In genomic region chr2:1795842-1796580, GRCh38 we compare ENCODE assay signal across 21 cellular contexts. TPM values are rescaled to one million over a fixed set of nuclear protein-coding genes. Genes with fewer than 3 reads are reported as not detected.
DNase-seq lines count a peak whose midpoint lies in the region; ATAC-seq and TF ChIP-seq lines count a peak whose summit lies in the region.
"Had no signal": no experiment of that assay in that cellular context is flagged by ENCODE, and none has a peak within 500 bp of the region (broad histone marks: within the 10 kb centered on the region; RNA-seq: fewer than 3 reads in every experiment).

No MANE protein-coding gene starts in this region.

- H3K9me1 ChIP-seq in IMR-90 (ENCODE audit: insufficient read depth, low read length), result 0 out of 2 replicates have a peak, but pooled peaks cover 3% of the 10 kb centered on the region

- CTCF ChIA-PET in IMR-90 (lab: Yijun Ruan, JAX), result interaction anchor here (1.2 kb wide), 1 partner anchor 21 kb away, joined by 3 read pairs; no protein-coding TSS in a partner anchor

- no peak overlapping the region for H2AFZ ChIP-seq in IMR-90 (replicated peaks; ENCODE audit: low read length, poor library complexity)

- H3K4me3 Mint-ChIP-seq in brain, result no peak overlapping the region
- H3K4me3 Mint-ChIP-seq: activated CD8-positive, alpha-beta T cell treated with anti-CD3 and anti-CD28 coated beads, Interleukin-2, amount 10 ng/mL, durations not matched to agents 7 days and 5 days; activated naive CD4-positive, alpha-beta T cell treated with anti-CD3 and anti-CD28 coated beads for 36 hours; dendritic cell treated with granulocyte-macrophage colony-stimulating factor and Interleukin-4, amounts not matched to agents 40 ng/mL and 50 ng/mL, for 4 days; natural killer cell treated with Interleukin-12 subunit alpha and Interleukin-12 subunit beta and Interleukin-15 and Interleukin-18, amount 100 ng/mL, for 72 hours had no signal

- 73% methylated on average over 5 of the region's 15 CpGs; no CpG with 5 or more reads in 1 of the 2 experiments for WGBS in IMR-90 (ENCODE audit: extremely low coverage in 2 of 2, insufficient read length in 1 of 2), 2 experiments

- peak overlapping the region; percentile 27; the same call in 1 of the 2 replicates for H2AK5ac ChIP-seq in IMR-90 (ENCODE audit: low read depth, low read length)

- peak overlapping the region; percentile 10; the same call in 1 of the 2 replicates for H3K4ac ChIP-seq in IMR-90 (ENCODE audit: low read depth, low read length)

- BruUV-seq in IMR-90 (replicated peaks; lab: Mats Ljungman, UMichigan), result no TSS peak

- H3K4me1 ChIP-seq in BLaER1, result peaks cover 72% of the 10 kb centered on the region
- peaks cover 5% of the 10 kb centered on the region for H3K4me1 ChIP-seq in IMR-90 (ENCODE audit: control insufficient read depth, insufficient read depth, low read length)
- H3K4me1 ChIP-seq in gastrocnemius medialis, result peaks cover 7% of the 10 kb centered on the region in 2 donors
- H3K4me1 ChIP-seq: vagina had no signal

- H3K9me3 ChIP-seq in BLaER1 (no peaks in the 10 kb centered on the region), IMR-90 (ENCODE audit: control insufficient read depth, insufficient read depth, low read length) (no peaks in the 10 kb centered on the region), gastrocnemius medialis (no peaks in the 10 kb centered on the region)
- H3K9me3 ChIP-seq: vagina had no signal

- peaks cover 5% of the 10 kb centered on the region for H3K27me3 Mint-ChIP-seq in brain
- H3K27me3 Mint-ChIP-seq: natural killer cell treated with Interleukin-12 subunit alpha and Interleukin-12 subunit beta and Interleukin-15 and Interleukin-18, amount 100 ng/mL, for 72 hours had no signal

- TF ChIP-seq CTCF in IMR-90 (conservative IDR thresholded peaks at IDR 0.05; ENCODE audit: low read depth, low read length) (no peak), brain (conservative IDR thresholded peaks at IDR 0.05) (no peak), gastrocnemius medialis (IDR thresholded peaks at IDR 0.05 in 4 of 5, conservative IDR thresholded peaks at IDR 0.05 in 1 of 5) (no peak)

- TF ChIP-seq POLR2A in IMR-90 (IDR thresholded peaks at IDR 0.05; ENCODE audit: low read depth, low read length) (no peak), gastrocnemius medialis (IDR thresholded peaks at IDR 0.05) (no peak)

- H3K9ac ChIP-seq in BLaER1, result peak overlapping the region; percentile 94
- no peak overlapping the region for H3K9ac ChIP-seq in IMR-90 (ENCODE audit: low read depth, low read length)

- H3K4me2 ChIP-seq in BLaER1 (peak overlapping the region; percentile 96), IMR-90 (ENCODE audit: low read depth, low read length) (no peak overlapping the region)

- intact Hi-C loops in IMR-90 (cut with micrococcal nuclease), result no loop called here
- intact Hi-C loops in posterior vena cava (cut with DNase I), result no loop called here
- intact Hi-C loops in gastrocnemius medialis (cut with DNase I; ENCODE audit: low total_unique reads), result no loop called here

- H3K14ac ChIP-seq in IMR-90 (replicated peaks; ENCODE audit: low read depth, low read length), result no peak overlapping the region

- no peak overlapping the region for H2AK9ac ChIP-seq in IMR-90 (replicated peaks; ENCODE audit: low read depth, low read length, poor library complexity)

- no peaks in the 10 kb centered on the region for H3K79me1 ChIP-seq in IMR-90 (ENCODE audit: low read depth in 1 of 2, low read length in 2 of 2)

- peak overlapping the region; percentile 72 for H3K4me3 ChIP-seq in BLaER1
- no peak overlapping the region for H3K4me3 ChIP-seq in IMR-90 (ENCODE audit: insufficient read depth, low read depth, low read length)
- no peak overlapping the region for H3K4me3 ChIP-seq in gastrocnemius medialis
- H3K4me3 ChIP-seq: vagina had no signal

- H3K36me3 Mint-ChIP-seq in brain, result peaks cover 11% of the 10 kb centered on the region
- H3K36me3 Mint-ChIP-seq: natural killer cell treated with Interleukin-12 subunit alpha and Interleukin-12 subunit beta and Interleukin-15 and Interleukin-18, amount 100 ng/mL, for 72 hours had no signal

- DNase-seq in IMR-90 (no peak), posterior vena cava (ENCODE audit: low spot score) (peak; percentile 71), T-helper 1 cell (no peak), NCI-H1092 (lab: John Stamatoyannopoulos, UW) (no peak), gastrocnemius medialis (no peak)
- DNase-seq: activated CD8-positive, alpha-beta T cell treated with anti-CD3 and anti-CD28 coated beads, Interleukin-2, amount 10 ng/mL, durations not matched to agents 7 days and 5 days; activated naive CD4-positive, alpha-beta T cell treated with anti-CD3 and anti-CD28 coated beads for 36 hours; activated T-cell treated with anti-CD3 and anti-CD28 coated beads, Interleukin-2, amount 50 U/mL, for 1 hour; anterior cingulate cortex; DND-41; hippocampal formation; MM.1S; NCI-H1436 treated with DMSO at 0.1 percent for 48 hours; NCI-H2171 treated with DMSO at 0.1 percent for 48 hours; NCI-H526 had no signal

- no peak overlapping the region for H3K18ac ChIP-seq in IMR-90 (ENCODE audit: low read depth, low read length)

- no peak overlapping the region for H2BK15ac ChIP-seq in IMR-90 (ENCODE audit: low read depth, low read length)

- no peak overlapping the region for H2BK20ac ChIP-seq in IMR-90 (ENCODE audit: low read depth, low read length)

- POLR2A ChIA-PET in IMR-90 (lab: Charles Lee; ENCODE audit: unreplicated experiment), result no interaction called here

- H2BK120ac ChIP-seq in IMR-90 (ENCODE audit: low read depth, low read length), result no peak overlapping the region

- H3K23ac ChIP-seq in IMR-90 (ENCODE audit: low read depth, low read length), result no peak overlapping the region

- TF ChIP-seq RAD21 in IMR-90 (IDR thresholded peaks at IDR 0.05; ENCODE audit: low read length), result no peak

- no peak overlapping the region for H4K91ac ChIP-seq in IMR-90 (ENCODE audit: insufficient read depth, low read depth, low read length)

- H2BK5ac ChIP-seq in IMR-90 (ENCODE audit: low read depth, low read length, poor library complexity, severe bottlenecking), result no peak overlapping the region

- in situ Hi-C loops in IMR-90 (cut with MboI; ENCODE audit: low sequenced_read_pairs), result no loop called here
- in situ Hi-C loops in gastrocnemius medialis (cut with MboI; ENCODE audit: low sequenced_read_pairs in 4 of 4), result no loop called here

- dilution Hi-C loops in IMR-90 (cut with HindIII; ENCODE audit: low sequenced_read_pairs, unreplicated experiment), result no loop called here

- no peak overlapping the region for H3K56ac ChIP-seq in IMR-90 (ENCODE audit: extremely low read depth, insufficient read depth, low read length)

- no peak overlapping the region for H4K8ac ChIP-seq in IMR-90 (ENCODE audit: low read depth in 2 of 2, low read length in 2 of 2)

- H4K20me1 ChIP-seq in BLaER1 (no peaks in the 10 kb centered on the region), IMR-90 (ENCODE audit: insufficient read depth, low read length) (no peaks in the 10 kb centered on the region)

- H3K27ac ChIP-seq in BLaER1 (peak overlapping the region; percentile 98), IMR-90 (ENCODE audit: insufficient read depth, low read length) (no peak overlapping the region), gastrocnemius medialis (no peak overlapping the region)
- H3K27ac ChIP-seq: HL-60, vagina had no signal

- peaks cover 5% of the 10 kb centered on the region for H3K36me3 ChIP-seq in BLaER1
- no peaks in the 10 kb centered on the region for H3K36me3 ChIP-seq in IMR-90 (ENCODE audit: control insufficient read depth, insufficient read depth, low read length)
- H3K36me3 ChIP-seq in gastrocnemius medialis, result no peaks in the 10 kb centered on the region
- H3K36me3 ChIP-seq: vagina had no signal

- H3K4me1 Mint-ChIP-seq in brain, result peaks cover 46% of the 10 kb centered on the region

- no peak overlapping the region for H4K5ac ChIP-seq in IMR-90 (ENCODE audit: low read depth, low read length)

- no peak for ATAC-seq in IMR-90 (ENCODE audit: low read depth)
- ATAC-seq in gastrocnemius medialis, result no peak
- ATAC-seq: activated CD8-positive, alpha-beta T cell treated with anti-CD3 and anti-CD28 coated beads, Interleukin-2, amount 10 ng/mL, durations not matched to agents 7 days and 5 days; natural killer cell treated with Interleukin-12 subunit alpha and Interleukin-12 subunit beta and Interleukin-15 and Interleukin-18, amount 100 ng/mL, for 72 hours had no signal

- no peaks in the 10 kb centered on the region for H3K9me3 Mint-ChIP-seq in brain
- H3K9me3 Mint-ChIP-seq: activated naive CD4-positive, alpha-beta T cell treated with anti-CD3 and anti-CD28 coated beads for 36 hours; dendritic cell treated with granulocyte-macrophage colony-stimulating factor and Interleukin-4, amounts not matched to agents 40 ng/mL and 50 ng/mL, for 4 days; natural killer cell treated with Interleukin-12 subunit alpha and Interleukin-12 subunit beta and Interleukin-15 and Interleukin-18, amount 100 ng/mL, for 72 hours had no signal

- H3K27ac Mint-ChIP-seq in brain, result peak overlapping the region in 3 of 5 experiments; percentile 37 to 87 (median 86)
- H3K27ac Mint-ChIP-seq: activated CD8-positive, alpha-beta T cell treated with anti-CD3 and anti-CD28 coated beads, Interleukin-2, amount 10 ng/mL, durations not matched to agents 7 days and 5 days; activated naive CD4-positive, alpha-beta T cell treated with anti-CD3 and anti-CD28 coated beads for 36 hours; dendritic cell treated with granulocyte-macrophage colony-stimulating factor and Interleukin-4, amounts not matched to agents 40 ng/mL and 50 ng/mL, for 4 days; natural killer cell treated with Interleukin-12 subunit alpha and Interleukin-12 subunit beta and Interleukin-15 and Interleukin-18, amount 100 ng/mL, for 72 hours had no signal

- H3K27me3 ChIP-seq in BLaER1, result no peaks in the 10 kb centered on the region
- peaks cover 1% of the 10 kb centered on the region; the same call in 1 of the 2 replicates for H3K27me3 ChIP-seq in IMR-90 (ENCODE audit: control insufficient read depth, insufficient read depth, low read length)
- H3K27me3 ChIP-seq in gastrocnemius medialis, result no peaks in the 10 kb centered on the region
- H3K27me3 ChIP-seq: vagina had no signal

TF ChIP-seq in IMR-90, 13 proteins besides CTCF, POLR2A, EP300 and RAD21 (continues in another document):
- no peak for TF ChIP-seq CHD1 (IDR thresholded peaks at IDR 0.05; ENCODE audit: low read depth, low read length)

RNA-seq across cellular contexts. Expression of gene PXDN, which starts 51.7 kb away (rescaled TPM):
- total RNA-seq in IMR-90 (2012; rRNA removed), result 148 and 153 TPM in 2 replicates
- 268 and 332 TPM in 2 replicates for polyA plus RNA-seq in IMR-90 (2012; rRNA removed)
- polyA plus RNA-seq in IMR-90 (2012; cell fraction: cytosol; rRNA removed), result 300 and 432 TPM in 2 replicates
- polyA plus RNA-seq in IMR-90 (2012; cell fraction: nucleus; rRNA removed; ENCODE audit: low replicate concordance), result 369 and 399 TPM in 2 replicates
- polyA plus RNA-seq in brain (ENCODE audit: insufficient read depth, low read depth, low replicate concordance), result 6.9 TPM
- 10 to 100 TPM; 75.3 to 85.8 TPM for total RNA-seq in posterior vena cava
- 10 to 100 TPM in 2 of 4 donors, 1 to 10 TPM in 2; 7.8 to 13.4 (median 10.3) TPM for total RNA-seq in gastrocnemius medialis

Comparison
In these comparisons a context has a peak if more than half of its experiments do, and no peak if none do; other contexts are left out.
1. RNA of gene PXDN, which starts 51.7 kb away (total RNA-seq): 148 to 153 TPM in IMR-90 and 75.3 to 85.8 TPM in posterior vena cava; 7.8 to 13.4 TPM in gastrocnemius medialis; every median in the first group is over 4 times any median in the second.